In the genomic region with DNA sequence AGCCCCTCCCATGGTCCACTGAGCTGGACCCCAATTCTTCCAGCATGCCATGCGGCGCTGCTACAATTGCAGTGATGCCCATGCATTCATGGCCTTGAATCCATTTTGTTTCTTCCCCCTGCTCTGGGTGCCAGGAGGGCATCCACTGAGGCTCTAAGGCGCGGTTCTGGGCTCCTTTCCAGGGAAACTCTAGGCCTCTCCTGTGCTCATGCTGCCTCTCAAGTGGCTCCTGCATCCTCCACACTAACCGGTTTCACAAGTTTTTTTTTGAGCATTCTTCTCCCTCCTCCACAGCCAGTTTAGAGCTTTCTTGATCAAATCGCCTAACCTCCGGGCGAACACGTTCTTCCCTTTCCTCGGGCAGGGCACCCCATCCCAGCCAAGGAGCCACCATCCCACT, we compare ENCODE assay signal across 18 cellular contexts.
DNase-seq lines count a peak whose midpoint lies in the region; ATAC-seq, FAIRE-seq and TF ChIP-seq lines count a peak whose summit lies in the region.
"Had no signal": no experiment of that assay in that cellular context is flagged by ENCODE, and none has a peak within 500 bp of the region (broad histone marks: within the 10 kb centered on the region; RNA-seq: fewer than 3 reads in every experiment).

No MANE protein-coding gene starts in this region.

- H3K79me1 ChIP-seq in IMR-90 (ENCODE audit: low read depth in 1 of 2, low read length in 2 of 2) = no peaks in the 10 kb centered on the region

- H3K36me3 ChIP-seq in IMR-90 (ENCODE audit: control insufficient read depth, insufficient read depth, low read length) (no peaks in the 10 kb centered on the region), keratinocyte (ENCODE audit: control insufficient read depth in 2 of 2, extremely low read depth in 1 of 2, insufficient read depth in 2 of 2, low read length in 2 of 2) (no peaks in the 10 kb centered on the region), upper lobe of left lung (no peaks in the 10 kb centered on the region), body of pancreas (replicated peaks in 1 of 2; ENCODE audit: insufficient read depth in 1 of 2, low read depth in 2 of 2) (no peaks in the 10 kb centered on the region), HAP-1 (replicated peaks) (no peaks in the 10 kb centered on the region), GM23248 (ENCODE audit: low read depth) (no peaks in the 10 kb centered on the region)
- H3K36me3 ChIP-seq: suprapubic skin had no signal

- 98% methylated on average over 5 of the region's 10 CpGs; no CpG with 5 or more reads in 1 of the 2 experiments for WGBS in IMR-90 (ENCODE audit: extremely low coverage in 2 of 2, insufficient read length in 1 of 2), 2 experiments
- 72 to 82% methylated on average over 10 of the region's 10 CpGs for WGBS in upper lobe of left lung, 2 donors
- WGBS in body of pancreas, 2 donors = 73 to 80% methylated on average over 8 to 10 of the region's 10 CpGs
- 85 to 93% methylated on average over 10 of the region's 10 CpGs for WGBS in GM23248 (ENCODE audit: low coverage in 1 of 2, low lambda C conversion rate in 2 of 2, missing lambda C conversion rate in 2 of 2), 2 experiments

- no peak overlapping the region for H2AK9ac ChIP-seq in IMR-90 (replicated peaks; ENCODE audit: low read depth, low read length, poor library complexity)

- H3K4me3 ChIP-seq in IMR-90 (ENCODE audit: insufficient read depth, low read depth, low read length) (no peak overlapping the region), keratinocyte (ENCODE audit: control insufficient read depth in 2 of 3, extremely low read depth in 1 of 3, insufficient read depth in 2 of 3, low read depth in 1 of 3, low read length in 3 of 3) (no peak overlapping the region), upper lobe of left lung (no peak overlapping the region), body of pancreas (no peak overlapping the region), HAP-1 (no peak overlapping the region), GM23248 (no peak overlapping the region)
- H3K4me3 ChIP-seq: SK-N-MC, smooth muscle cell, suprapubic skin had no signal

- peak overlapping the region; percentile 28 for H2AK5ac ChIP-seq in IMR-90 (ENCODE audit: low read depth, low read length)

- H3K27ac ChIP-seq in IMR-90 (ENCODE audit: insufficient read depth, low read length) (no peak overlapping the region), keratinocyte (ENCODE audit: control insufficient read depth, insufficient read depth, low read length) (no peak overlapping the region), upper lobe of left lung (peak overlapping the region; percentile 26 to 62 (median 54)), body of pancreas (no peak overlapping the region), GM23248 (no peak overlapping the region)
- H3K27ac ChIP-seq: SK-N-MC, suprapubic skin had no signal

- H3K18ac ChIP-seq in IMR-90 (ENCODE audit: low read depth, low read length) = no peak overlapping the region

- FAIRE-seq in keratinocyte (lab: Jason Lieb, UNC) = no peak
- FAIRE-seq: frontal cortex had no signal

- dilution Hi-C loops in IMR-90 (cut with HindIII; ENCODE audit: low sequenced_read_pairs, unreplicated experiment) (no loop called here), keratinocyte (cut with MboI; ENCODE audit: extremely low pct_ligation_motif_present, low sequenced_read_pairs) (no loop called here)

- H4K5ac ChIP-seq in IMR-90 (ENCODE audit: low read depth, low read length) = no peak overlapping the region

- H3K27me3 ChIP-seq in IMR-90 (ENCODE audit: control insufficient read depth, insufficient read depth, low read length) (no peaks in the 10 kb centered on the region), keratinocyte (ENCODE audit: control insufficient read depth, extremely low read depth, insufficient read depth, low read length) (no peaks in the 10 kb centered on the region), upper lobe of left lung (no peaks in the 10 kb centered on the region), body of pancreas (no peaks in the 10 kb centered on the region), HAP-1 (ENCODE audit: low read depth) (no peaks in the 10 kb centered on the region), GM23248 (replicated peaks; ENCODE audit: insufficient read depth) (no peaks in the 10 kb centered on the region)
- H3K27me3 ChIP-seq: suprapubic skin had no signal

- peak overlapping the region; percentile 37; the same call in 1 of the 2 replicates for H3K4ac ChIP-seq in IMR-90 (ENCODE audit: low read depth, low read length)

- TF ChIP-seq POLR2A in IMR-90 (IDR thresholded peaks at IDR 0.05; ENCODE audit: low read depth, low read length) (no peak), upper lobe of left lung (IDR thresholded peaks at IDR 0.05) (no peak), body of pancreas (IDR thresholded peaks at IDR 0.05) (no peak)

- H2BK15ac ChIP-seq in IMR-90 (ENCODE audit: low read depth, low read length) = 0 out of 3 replicates have a peak overlapping the region, but pooled peaks have one; percentile 41

- H4K20me1 ChIP-seq in IMR-90 (ENCODE audit: insufficient read depth, low read length) (no peaks in the 10 kb centered on the region), keratinocyte (ENCODE audit: control insufficient read depth, extremely low read depth, insufficient read depth, low read length) (no peaks in the 10 kb centered on the region), GM23248 (ENCODE audit: insufficient read depth) (no peaks in the 10 kb centered on the region)

- no peaks in the 10 kb centered on the region for H3K9me2 ChIP-seq in GM23248 (ENCODE audit: insufficient read depth)

- no peak overlapping the region for H4K8ac ChIP-seq in IMR-90 (ENCODE audit: low read depth in 2 of 2, low read length in 2 of 2)

- TF ChIP-seq RAD21 in IMR-90 (IDR thresholded peaks at IDR 0.05; ENCODE audit: low read length) = no peak

- DNase-seq in IMR-90 (no peak), NCI-H510A treated with DMSO at 0.1 percent for 48 hours (lab: John Stamatoyannopoulos, UW) (peak; percentile 37), keratinocyte (ENCODE audit: low read depth, low spot score) (no peak), upper lobe of left lung (peak in 1 of 2 donors; percentile 88), body of pancreas (no peak), HAP-1 (ENCODE audit: low spot score in 2 of 2) (no peak), GM23248 (no peak)
- DNase-seq: activated CD4-positive, alpha-beta T cell treated with anti-CD3 and anti-CD28 coated beads, Interleukin-2, amount 10 ng/mL, durations not matched to agents 24 days and 14 days; activated naive CD4-positive, alpha-beta T cell; aorta; naive thymus-derived CD8-positive, alpha-beta T cell; NCI-H146; NCI-H524 treated with DMSO at 0.1 percent for 48 hours; T1000 had no signal

- peak in 1 of 4 donors; percentile 46 for TF ChIP-seq EP300 in upper lobe of left lung (IDR thresholded peaks at IDR 0.05)

- H3K23ac ChIP-seq in IMR-90 (ENCODE audit: low read depth, low read length) = no peak overlapping the region

- POLR2A ChIA-PET in IMR-90 (lab: Charles Lee; ENCODE audit: unreplicated experiment) = no interaction called here

- H2AFZ ChIP-seq in IMR-90 (replicated peaks; ENCODE audit: low read length, poor library complexity) (no peak overlapping the region), keratinocyte (ENCODE audit: control insufficient read depth, low read length) (peak overlapping the region; percentile 70), GM23248 (no peak overlapping the region)

- no peak overlapping the region for H2BK20ac ChIP-seq in IMR-90 (ENCODE audit: low read depth, low read length)

- H3K9me1 ChIP-seq in IMR-90 (ENCODE audit: insufficient read depth, low read length) (0 out of 2 replicates have a peak, but pooled peaks cover 5% of the 10 kb centered on the region), keratinocyte (ENCODE audit: control insufficient read depth, extremely low read depth, insufficient read depth, low read length) (no peaks in the 10 kb centered on the region)

- no peak overlapping the region for H3K56ac ChIP-seq in IMR-90 (ENCODE audit: extremely low read depth, insufficient read depth, low read length)

- no peak overlapping the region for H3K4me2 ChIP-seq in IMR-90 (ENCODE audit: low read depth, low read length)
- no peak overlapping the region for H3K4me2 ChIP-seq in keratinocyte (ENCODE audit: control insufficient read depth, extremely low read depth, insufficient read depth, low read depth, low read length)
- H3K4me2 ChIP-seq in GM23248 (ENCODE audit: unreplicated experiment) = no peak overlapping the region
- H3K4me2 ChIP-seq: smooth muscle cell had no signal

- H3F3A ChIP-seq in GM23248 (ENCODE audit: insufficient read depth) = no peaks in the 10 kb centered on the region

- ATAC-seq in IMR-90 (ENCODE audit: low read depth) (no peak), upper lobe of left lung (ENCODE audit: low FRiP score in 2 of 2) (peak; percentile 45 to 84), body of pancreas (no peak)
- ATAC-seq: naive thymus-derived CD8-positive, alpha-beta T cell had no signal

- peak overlapping the region; percentile 40; the same call in 1 of the 2 replicates for H2BK120ac ChIP-seq in IMR-90 (ENCODE audit: low read depth, low read length)

- BruUV-seq in IMR-90 (replicated peaks; lab: Mats Ljungman, UMichigan) = no TSS peak

- H3K4me1 ChIP-seq in IMR-90 (ENCODE audit: control insufficient read depth, insufficient read depth, low read length) = peaks cover 12% of the 10 kb centered on the region
- peaks cover 9% of the 10 kb centered on the region for H3K4me1 ChIP-seq in keratinocyte (ENCODE audit: control insufficient read depth, extremely low read depth, insufficient read depth, low read length)
- H3K4me1 ChIP-seq in upper lobe of left lung = peaks cover 0 to 11% (median 2%) of the 10 kb centered on the region in 4 donors
- peaks cover 5% of the 10 kb centered on the region for H3K4me1 ChIP-seq in body of pancreas
- no peaks in the 10 kb centered on the region for H3K4me1 ChIP-seq in HAP-1
- 0 out of 2 replicates have a peak, but pooled peaks cover 5% of the 10 kb centered on the region for H3K4me1 ChIP-seq in GM23248 (ENCODE audit: insufficient read depth)

- no peaks in the 10 kb centered on the region for H3K79me2 ChIP-seq in keratinocyte (ENCODE audit: control insufficient read depth, insufficient read depth, low read length)
- H3K79me2 ChIP-seq in GM23248 (ENCODE audit: insufficient read depth) = no peaks in the 10 kb centered on the region

- intact Hi-C loops in IMR-90 (cut with micrococcal nuclease) (no loop called here), body of pancreas (cut with DNase I) (no loop called here)

- no peak overlapping the region for H3K14ac ChIP-seq in IMR-90 (replicated peaks; ENCODE audit: low read depth, low read length)

- CTCF ChIA-PET in IMR-90 (lab: Yijun Ruan, JAX) = no interaction called here

- H3K9me3 ChIP-seq in IMR-90 (ENCODE audit: control insufficient read depth, insufficient read depth, low read length) (no peaks in the 10 kb centered on the region), keratinocyte (ENCODE audit: control insufficient read depth, low read depth, low read length) (no peaks in the 10 kb centered on the region), upper lobe of left lung (no peaks in the 10 kb centered on the region), body of pancreas (no peaks in the 10 kb centered on the region), HAP-1 (no peaks in the 10 kb centered on the region), GM23248 (ENCODE audit: low read depth) (no peaks in the 10 kb centered on the region)
- H3K9me3 ChIP-seq: suprapubic skin had no signal

- in situ Hi-C loops in IMR-90 (cut with MboI; ENCODE audit: low sequenced_read_pairs) (no loop called here), HAP-1 (cut with MboI; ENCODE audit: low sequenced_read_pairs) (no loop called here), GM23248 (cut with MboI) (no loop called here)

- TF ChIP-seq CTCF in IMR-90 (conservative IDR thresholded peaks at IDR 0.05; ENCODE audit: low read depth, low read length) = no peak
- no peak for TF ChIP-seq CTCF in keratinocyte (optimal IDR thresholded peaks at IDR 0.05 in 1 of 3, IDR thresholded peaks at IDR 0.05 in 1 of 3, conservative IDR thresholded peaks at IDR 0.05 in 1 of 3; ENCODE audit: extremely low read depth in 1 of 3, insufficient read depth in 2 of 3, low read length in 3 of 3)
- TF ChIP-seq CTCF in upper lobe of left lung (IDR thresholded peaks at IDR 0.05) = no peak
- no peak for TF ChIP-seq CTCF in body of pancreas (IDR thresholded peaks at IDR 0.05)

- H2BK5ac ChIP-seq in IMR-90 (ENCODE audit: low read depth, low read length, poor library complexity, severe bottlenecking) = no peak overlapping the region

- 0 out of 2 replicates have a peak overlapping the region, but pooled peaks have one; percentile 14 for H4K91ac ChIP-seq in IMR-90 (ENCODE audit: insufficient read depth, low read depth, low read length)

- H3K9ac ChIP-seq in IMR-90 (ENCODE audit: low read depth, low read length) = no peak overlapping the region
- H3K9ac ChIP-seq in keratinocyte (ENCODE audit: control insufficient read depth, extremely low read depth, insufficient read depth, low read length) = no peak overlapping the region
- no peak overlapping the region for H3K9ac ChIP-seq in GM23248

Comparison
In these comparisons a context has a peak if more than half of its experiments do, and no peak if none do; other contexts are left out.
1. ATAC-seq: peak in upper lobe of left lung (2 of 2); none in IMR-90 (single experiment) and body of pancreas (single experiment).
2. H3K27ac ChIP-seq: peak in upper lobe of left lung (4 of 4); none in IMR-90 (single experiment), keratinocyte (single experiment), body of pancreas (0 of 4) and GM23248 (single experiment).